Comparison of ENCODE assay signal across 9 cellular contexts in genomic region chr12:47868552-47869031, GRCh38.
DNase-seq lines count a peak whose midpoint lies in the region; ATAC-seq and TF ChIP-seq lines count a peak whose summit lies in the region.
"Had no signal": no experiment of that assay in that cellular context is flagged by ENCODE, and none has a peak within 500 bp of the region (broad histone marks: within the 10 kb centered on the region; RNA-seq: fewer than 3 reads in every experiment).

No MANE protein-coding gene starts in this region.

- peak overlapping the region; percentile 91 for H3K27ac Mint-ChIP-seq in activated naive CD8-positive, alpha-beta T cell treated with anti-CD3 and anti-CD28 coated beads, Interleukin-2, amount 50 U/mL, for 24 hours

- no peak overlapping the region for H3K4me3 Mint-ChIP-seq in activated naive CD8-positive, alpha-beta T cell treated with anti-CD3 and anti-CD28 coated beads, Interleukin-2, amount 50 U/mL, for 24 hours

- ATAC-seq in GM21381 (IDR thresholded peaks at IDR 0.05; ENCODE audit: unreplicated experiment) (peak; percentile 70), HG03378 (IDR thresholded peaks at IDR 0.05; ENCODE audit: unreplicated experiment) (peak; percentile 70)
- no peak for ATAC-seq in activated naive CD8-positive, alpha-beta T cell treated with anti-CD3 and anti-CD28 coated beads, Interleukin-2, amount 50 U/mL, for 24 hours

- H3K4me1 ChIP-seq in effector memory CD4-positive, alpha-beta T cell (ENCODE audit: control insufficient read depth, insufficient read depth, low read length, poor library complexity, severe bottlenecking): no peaks in the 10 kb centered on the region

- TF ChIP-seq CTCF in GM13976 (IDR thresholded peaks at IDR 0.05; ENCODE audit: borderline replicate concordance, control extremely low read depth, extremely low read depth, insufficient read depth, missing control alignments): no peak

- H3K27me3 Mint-ChIP-seq in activated naive CD8-positive, alpha-beta T cell treated with anti-CD3 and anti-CD28 coated beads, Interleukin-2, amount 50 U/mL, for 24 hours: no peaks in the 10 kb centered on the region

- H3K9me3 Mint-ChIP-seq in activated naive CD8-positive, alpha-beta T cell treated with anti-CD3 and anti-CD28 coated beads, Interleukin-2, amount 50 U/mL, for 24 hours: no peaks in the 10 kb centered on the region

- in situ Hi-C loops in GM13976 (cut with MboI; ENCODE audit: low sequenced_read_pairs, unreplicated experiment): no loop called here

- peaks cover 79% of the 10 kb centered on the region for H3K36me3 Mint-ChIP-seq in activated naive CD8-positive, alpha-beta T cell treated with anti-CD3 and anti-CD28 coated beads, Interleukin-2, amount 50 U/mL, for 24 hours (ENCODE audit: low read depth)

- peaks cover 65% of the 10 kb centered on the region for H3K4me1 Mint-ChIP-seq in activated naive CD8-positive, alpha-beta T cell treated with anti-CD3 and anti-CD28 coated beads, Interleukin-2, amount 50 U/mL, for 24 hours

- no peaks in the 10 kb centered on the region for H3K36me3 ChIP-seq in effector memory CD4-positive, alpha-beta T cell (ENCODE audit: control insufficient read depth, insufficient read depth, low read length)

- no peak overlapping the region for H3K4me3 ChIP-seq in effector memory CD4-positive, alpha-beta T cell (ENCODE audit: insufficient read depth, low read depth, low read length, poor library complexity, severe bottlenecking)

- DNase-seq in GM13976 (ENCODE audit: low spot score): peak; percentile 64
- DNase-seq in activated naive CD8-positive, alpha-beta T cell treated with anti-CD3 and anti-CD28 coated beads, Interleukin-2, amount 50 U/mL, for 24 hours: no peak
- no peak for DNase-seq in NCI-H1417 (lab: John Stamatoyannopoulos, UW)
- DNase-seq in iPS-NIHi11 (ENCODE audit: low spot score): no peak
- no peak for DNase-seq in effector memory CD4-positive, alpha-beta T cell
- no peak for DNase-seq in effector CD8-positive, alpha-beta T cell (lab: John Stamatoyannopoulos, UW)
- DNase-seq: NCI-H1092 had no signal

- no peak overlapping the region for H3K27ac ChIP-seq in effector memory CD4-positive, alpha-beta T cell (ENCODE audit: insufficient read depth, low read length, poor library complexity, severe bottlenecking)

- no peaks in the 10 kb centered on the region for H3K27me3 ChIP-seq in effector memory CD4-positive, alpha-beta T cell (replicated peaks; ENCODE audit: control insufficient read depth, insufficient read depth, low read length, poor library complexity, severe bottlenecking)

- no peaks in the 10 kb centered on the region for H3K9me3 ChIP-seq in effector memory CD4-positive, alpha-beta T cell (ENCODE audit: control insufficient read depth, low read length)
